In the genomic region with DNA sequence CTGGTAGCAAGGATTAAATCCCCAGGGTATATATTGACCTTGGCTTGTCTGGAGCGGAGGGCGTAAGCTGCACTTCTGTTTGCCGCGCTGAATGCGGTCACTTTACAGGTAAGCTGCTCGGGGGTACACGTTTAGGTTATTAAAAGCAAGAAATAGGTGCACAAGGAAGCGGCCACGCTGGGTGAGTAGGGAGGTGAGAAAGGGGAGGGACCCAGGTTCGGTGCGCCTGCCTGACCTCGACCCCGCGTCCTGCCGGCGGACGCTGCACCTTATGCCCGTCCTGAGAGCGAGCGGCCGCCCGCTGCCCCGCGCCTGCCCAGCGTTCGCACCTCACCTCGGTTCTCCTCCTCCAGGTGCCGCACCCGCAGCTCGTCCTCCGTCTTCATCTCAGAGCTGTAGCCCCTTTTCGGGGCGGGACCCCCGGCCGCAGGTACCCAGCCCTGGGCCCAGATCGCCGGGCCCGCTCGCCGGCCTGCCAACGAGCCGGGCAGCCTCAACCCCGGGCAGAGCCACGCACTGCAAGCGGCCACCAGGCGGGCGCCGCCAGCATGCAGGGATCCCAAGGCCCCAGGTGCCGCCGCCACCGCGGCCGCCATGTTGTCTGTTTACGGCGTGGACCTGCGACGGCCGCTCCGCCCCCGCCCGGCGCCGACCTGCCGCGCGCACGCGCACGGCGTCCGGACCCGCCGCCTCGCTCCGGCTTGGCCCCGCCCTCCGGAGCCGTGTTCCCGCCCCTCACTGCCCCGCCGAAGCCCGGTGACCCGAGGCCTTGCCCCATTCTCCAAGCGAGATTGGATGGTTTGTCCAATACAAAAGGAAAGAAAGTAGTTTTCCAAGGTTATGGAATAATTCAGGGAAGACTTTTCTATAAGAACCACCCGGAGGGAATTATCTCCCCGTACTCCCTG, we compare ENCODE assay signal across 8 cellular contexts. TPM values are rescaled to one million over a fixed set of nuclear protein-coding genes. Genes with fewer than 3 reads are reported as not detected.
A peak's percentile ranks its signal among the peaks of the same experiment; 100 is the strongest.
DNase-seq lines count a peak whose midpoint lies in the region; ATAC-seq and TF ChIP-seq lines count a peak whose summit lies in the region.

A gene with protein sequence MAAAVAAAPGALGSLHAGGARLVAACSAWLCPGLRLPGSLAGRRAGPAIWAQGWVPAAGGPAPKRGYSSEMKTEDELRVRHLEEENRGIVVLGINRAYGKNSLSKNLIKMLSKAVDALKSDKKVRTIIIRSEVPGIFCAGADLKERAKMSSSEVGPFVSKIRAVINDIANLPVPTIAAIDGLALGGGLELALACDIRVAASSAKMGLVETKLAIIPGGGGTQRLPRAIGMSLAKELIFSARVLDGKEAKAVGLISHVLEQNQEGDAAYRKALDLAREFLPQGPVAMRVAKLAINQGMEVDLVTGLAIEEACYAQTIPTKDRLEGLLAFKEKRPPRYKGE (minus strand): TSS at position 625 of the 908 bp plus-strand sequence. CDS start 29 bp downstream, at position 596.

- peak; percentile 13 for DNase-seq in DMS 273 treated with DMSO at 0.1 percent for 48 hours (lab: John Stamatoyannopoulos, UW)
- DNase-seq in GM20000 (ENCODE audit: low spot score) = peak; percentile 96
- DNase-seq in HT-29 (ENCODE audit: low spot score) = peak; percentile 75
- DNase-seq in RPMI7951 (ENCODE audit: low read depth) = peak; percentile 71
- DNase-seq in activated T-helper 1 cell treated with anti-CD3 and anti-CD28 coated beads, Interleukin-2, amount 50 U/mL, for 16 hours (ENCODE audit: low read depth in 1 of 2, low spot score in 1 of 2) = peak; percentile 67 to 78
- peak; percentile 64 to 71 for DNase-seq in fibroblast of lung (ENCODE audit: low read depth in 2 of 2)
- peak; percentile 78 to 89 (median 86) for DNase-seq in naive thymus-derived CD8-positive, alpha-beta T cell
- DNase-seq in stimulated activated naive B cell treated with anti-CD40 and anti-IgM and Interleukin-4, amounts not matched to agents 10 μg/mL and 1 μg/mL and 100 μg/mL, for 72 hours = peak; percentile 85

- peak within 1 kb of the TSS; percentile 83 to 96 (median 88) for H3K4me3 ChIP-seq in fibroblast of lung (replicated peaks in 1 of 4; ENCODE audit: control extremely low read depth in 1 of 4, insufficient read depth in 1 of 4, low read depth in 3 of 4, low read length in 4 of 4)

- H2AFZ ChIP-seq in fibroblast of lung (ENCODE audit: low read length) = peak within 1 kb of the TSS; percentile 93

- no peak for TF ChIP-seq CTCF in GM20000 (IDR thresholded peaks at IDR 0.05; ENCODE audit: extremely low read depth, missing control alignments)
- no peak for TF ChIP-seq CTCF in fibroblast of lung (conservative IDR thresholded peaks at IDR 0.05 in 1 of 2, IDR thresholded peaks at IDR 0.05 in 1 of 2; ENCODE audit: low read depth in 1 of 2, low read length in 2 of 2)

- H3K27me3 Mint-ChIP-seq in naive thymus-derived CD8-positive, alpha-beta T cell = no peaks in the 10 kb centered on the region
- no peaks in the 10 kb centered on the region for H3K27me3 Mint-ChIP-seq in stimulated activated naive B cell treated with anti-CD40 and anti-IgM and Interleukin-4, amounts not matched to agents 10 μg/mL and 1 μg/mL and 100 μg/mL, for 72 hours

- H3K4me1 Mint-ChIP-seq in naive thymus-derived CD8-positive, alpha-beta T cell = peaks cover 27 to 52% (median 48%) of the 10 kb centered on the region in 4 donors
- peaks cover 28 to 52% of the 10 kb centered on the region in 2 donors for H3K4me1 Mint-ChIP-seq in stimulated activated naive B cell treated with anti-CD40 and anti-IgM and Interleukin-4, amounts not matched to agents 10 μg/mL and 1 μg/mL and 100 μg/mL, for 72 hours

- peak within 1 kb of the TSS; percentile 81 for H3K27ac ChIP-seq in fibroblast of lung (ENCODE audit: insufficient read depth, low read length)

- peaks cover 0 to 14% (median 3%) of the 10 kb centered on the region in 3 donors for H3K36me3 Mint-ChIP-seq in naive thymus-derived CD8-positive, alpha-beta T cell
- peaks cover 43 to 48% of the 10 kb centered on the region in 2 donors for H3K36me3 Mint-ChIP-seq in stimulated activated naive B cell treated with anti-CD40 and anti-IgM and Interleukin-4, amounts not matched to agents 10 μg/mL and 1 μg/mL and 100 μg/mL, for 72 hours

- no peaks in the 10 kb centered on the region for H3K9me3 ChIP-seq in fibroblast of lung (ENCODE audit: control insufficient read depth, insufficient read depth, low read depth, low read length)

- H3K79me2 ChIP-seq in fibroblast of lung (ENCODE audit: control insufficient read depth, insufficient read depth, low read length) = peaks cover 33% of the 10 kb centered on the region

- H3K9ac ChIP-seq in fibroblast of lung (ENCODE audit: insufficient read depth, low read length) = peak within 1 kb of the TSS; percentile 89

- POLR2A ChIA-PET in naive thymus-derived CD8-positive, alpha-beta T cell (lab: Charles Lee) = interaction anchor here (0.6 to 1.4 kb wide), 6 partner anchors 47 to 766 kb away, joined by 3 to 9 read pairs (median 4); a partner anchor contains a TSS

- no peaks in the 10 kb centered on the region for H3K36me3 ChIP-seq in fibroblast of lung (ENCODE audit: control insufficient read depth, insufficient read depth, low read length)

- peak within 1 kb of the TSS; percentile 80 to 98 (median 96) for H3K27ac Mint-ChIP-seq in naive thymus-derived CD8-positive, alpha-beta T cell
- peak within 1 kb of the TSS; percentile 98 for H3K27ac Mint-ChIP-seq in stimulated activated naive B cell treated with anti-CD40 and anti-IgM and Interleukin-4, amounts not matched to agents 10 μg/mL and 1 μg/mL and 100 μg/mL, for 72 hours

- ATAC-seq in naive thymus-derived CD8-positive, alpha-beta T cell = peak; percentile 96 to 97
- ATAC-seq in stimulated activated naive B cell treated with anti-CD40 and anti-IgM and Interleukin-4, amounts not matched to agents 10 μg/mL and 1 μg/mL and 100 μg/mL, for 72 hours (replicated peaks) = peak; percentile 70 to 78

- no peaks in the 10 kb centered on the region for H4K20me1 ChIP-seq in fibroblast of lung (ENCODE audit: control insufficient read depth, extremely low read depth, insufficient read depth, low read length)

- no peaks in the 10 kb centered on the region for H3K9me3 Mint-ChIP-seq in naive thymus-derived CD8-positive, alpha-beta T cell
- H3K9me3 Mint-ChIP-seq in stimulated activated naive B cell treated with anti-CD40 and anti-IgM and Interleukin-4, amounts not matched to agents 10 μg/mL and 1 μg/mL and 100 μg/mL, for 72 hours = peaks cover 0 to 5% of the 10 kb centered on the region in 2 donors

- peaks cover 4% of the 10 kb centered on the region for H3K4me1 ChIP-seq in fibroblast of lung (ENCODE audit: control insufficient read depth, extremely low read depth, insufficient read depth, low read length)

- H3K4me2 ChIP-seq in fibroblast of lung (ENCODE audit: extremely low read depth, insufficient read depth, low read length) = peak within 1 kb of the TSS; percentile 96

- peak within 1 kb of the TSS; percentile 92 to 99 (median 96) for H3K4me3 Mint-ChIP-seq in naive thymus-derived CD8-positive, alpha-beta T cell
- H3K4me3 Mint-ChIP-seq in stimulated activated naive B cell treated with anti-CD40 and anti-IgM and Interleukin-4, amounts not matched to agents 10 μg/mL and 1 μg/mL and 100 μg/mL, for 72 hours = peak within 1 kb of the TSS; percentile 89 to 96

- H3K27me3 ChIP-seq in fibroblast of lung (ENCODE audit: control insufficient read depth, insufficient read depth, low read length) = no peaks in the 10 kb centered on the region

RNA-seq across cellular contexts. Expression of the gene that starts here (rescaled TPM):
- total RNA-seq in HT-29 (2014; rRNA removed; shearing (Covaris generic)) = 28.6 TPM in 2 replicates
- 14.8 and 21.0 TPM in 2 replicates for total RNA-seq in RPMI7951 (2014; rRNA removed; shearing (Covaris generic))
- 44.7 and 55.5 TPM in 2 replicates for total RNA-seq in fibroblast of lung
- 10.3 and 11.3 TPM in 2 replicates for polyA plus RNA-seq in fibroblast of lung
- 10.1 and 11.7 TPM in 2 replicates for polyA plus RNA-seq in fibroblast of lung (2012)
- polyA minus RNA-seq in fibroblast of lung (ENCODE audit: low replicate concordance) = 0.22 and 0.31 TPM in 2 replicates
- total RNA-seq in naive thymus-derived CD8-positive, alpha-beta T cell = 10 to 100 TPM; 30.1 to 30.5 TPM
- polyA plus RNA-seq in naive thymus-derived CD8-positive, alpha-beta T cell = 10 to 100 TPM; 10.0 to 11.7 (median 11.5) TPM

Comparison
In these comparisons a context has a peak if more than half of its experiments do, and no peak if none do; other contexts are left out.
1. Peak in every context shown above with its lines: DNase-seq, ATAC-seq, H3K4me3 ChIP-seq and H3K27ac ChIP-seq.
2. DNase-seq: peak in every context shown above with its lines; median percentile 96 in GM20000; 86 in naive thymus-derived CD8-positive, alpha-beta T cell; 85 in stimulated activated naive B cell treated with anti-CD40 and anti-IgM and Interleukin-4, amounts not matched to agents 10 μg/mL and 1 μg/mL and 100 μg/mL, for 72 hours; 75 in HT-29; 72 in activated T-helper 1 cell treated with anti-CD3 and anti-CD28 coated beads, Interleukin-2, amount 50 U/mL, for 16 hours; 71 in RPMI7951; 68 in fibroblast of lung; 13 in DMS 273 treated with DMSO at 0.1 percent for 48 hours.